Comparison of ENCODE assay signal across 17 cellular contexts in the genomic region with DNA sequence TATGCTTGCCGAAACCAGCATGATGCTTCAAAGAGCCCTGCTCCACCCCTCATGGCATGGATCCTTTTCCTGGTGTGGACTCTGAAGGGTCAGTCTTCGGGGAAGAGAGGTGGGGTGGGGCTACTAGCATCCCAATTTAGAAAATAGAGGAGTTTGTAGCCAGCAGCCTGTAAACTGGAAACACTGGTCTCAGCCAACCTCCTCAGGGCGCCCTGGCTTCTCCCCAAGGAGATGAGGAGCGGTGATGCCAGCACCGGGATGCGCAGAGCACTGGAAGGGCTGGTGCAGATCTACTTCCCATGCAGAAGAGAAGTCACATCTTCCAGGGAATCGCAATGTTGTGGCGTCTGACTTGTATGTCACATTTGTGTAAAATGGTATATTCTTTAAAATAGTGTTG. TPM values are rescaled to one million over a fixed set of nuclear protein-coding genes. Genes with fewer than 3 reads are reported as not detected.
DNase-seq lines count a peak whose midpoint lies in the region; ATAC-seq and TF ChIP-seq lines count a peak whose summit lies in the region.
"Had no signal": no experiment of that assay in that cellular context is flagged by ENCODE, and none has a peak within 500 bp of the region (broad histone marks: within the 10 kb centered on the region; RNA-seq: fewer than 3 reads in every experiment).

No MANE protein-coding gene starts in this region.

- CTCF ChIA-PET in activated CD8-positive, alpha-beta T cell treated with anti-CD3 and anti-CD28 coated beads for 36 hours (lab: Charles Lee), result interaction anchor here (1.0 to 7.8 kb wide), 6 partner anchors 12 to 200 kb away, joined by 3 to 112 read pairs (median 12); no protein-coding TSS in a partner anchor
- CTCF ChIA-PET in activated CD8-positive, alpha-beta T cell treated with anti-CD3 and anti-CD28 coated beads, Interleukin-2, amount 10 ng/mL, durations not matched to agents 7 days and 5 days (lab: Charles Lee), result interaction anchor here (1.4 to 5.9 kb wide), 4 partner anchors 8 to 200 kb away, joined by 3 to 94 read pairs (median 50); a partner anchor contains a TSS

- no peak overlapping the region for H3K4me3 ChIP-seq in skeletal muscle tissue (ENCODE audit: low read length in 3 of 3)
- no peak overlapping the region for H3K4me3 ChIP-seq in SJCRH30
- H3K4me3 ChIP-seq: GM12878, PC-9 had no signal

- H3K36me3 ChIP-seq in skeletal muscle tissue (ENCODE audit: control insufficient read depth in 3 of 3, insufficient read depth in 3 of 3, low read length in 3 of 3) (peaks cover 0 to 5% (median 0%) of the 10 kb centered on the region in 3 donors), SJCRH30 (0 out of 2 replicates have a peak, but pooled peaks cover 2% of the 10 kb centered on the region)

- H3K27me3 ChIP-seq in skeletal muscle tissue (ENCODE audit: control insufficient read depth in 3 of 3, insufficient read depth in 3 of 3, low read length in 3 of 3), result peaks cover 3 to 23% (median 9%) of the 10 kb centered on the region in 3 donors
- H3K27me3 ChIP-seq in SJCRH30, result no peaks in the 10 kb centered on the region

- POLR2A ChIA-PET in activated CD8-positive, alpha-beta T cell treated with anti-CD3 and anti-CD28 coated beads for 36 hours (lab: Charles Lee), result interaction anchor here (1.0 kb wide), 1 partner anchor 119 kb away, joined by 3 read pairs; no protein-coding TSS in a partner anchor
- POLR2A ChIA-PET in activated CD8-positive, alpha-beta T cell treated with anti-CD3 and anti-CD28 coated beads, Interleukin-2, amount 10 ng/mL, durations not matched to agents 7 days and 5 days (lab: Charles Lee), result no interaction called here

- no peak for TF ChIP-seq CTCF in activated CD8-positive, alpha-beta T cell treated with anti-CD3 and anti-CD28 coated beads for 36 hours (IDR thresholded peaks at IDR 0.05)
- no peak for TF ChIP-seq CTCF in HFFc6 (IDR thresholded peaks at IDR 0.05)

- H3K9me3 Mint-ChIP-seq in activated CD8-positive, alpha-beta T cell treated with anti-CD3 and anti-CD28 coated beads for 36 hours, result no peaks in the 10 kb centered on the region
- H3K9me3 Mint-ChIP-seq in activated CD8-positive, alpha-beta T cell treated with anti-CD3 and anti-CD28 coated beads, Interleukin-2, amount 10 ng/mL, durations not matched to agents 7 days and 5 days (ENCODE audit: insufficient read depth), result no peaks in the 10 kb centered on the region
- H3K9me3 Mint-ChIP-seq in HFFc6, result no peaks in the 10 kb centered on the region
- H3K9me3 Mint-ChIP-seq in activated naive CD4-positive, alpha-beta T cell treated with anti-CD3 and anti-CD28 coated beads, Interleukin-2, amount 50 U/mL, for 72 hours, result no peaks in the 10 kb centered on the region

- no peak overlapping the region for H3K4me3 Mint-ChIP-seq in activated CD8-positive, alpha-beta T cell treated with anti-CD3 and anti-CD28 coated beads for 36 hours
- no peak overlapping the region for H3K4me3 Mint-ChIP-seq in activated CD8-positive, alpha-beta T cell treated with anti-CD3 and anti-CD28 coated beads, Interleukin-2, amount 10 ng/mL, durations not matched to agents 7 days and 5 days
- H3K4me3 Mint-ChIP-seq in HFFc6, result no peak overlapping the region

- no peak for ATAC-seq in activated CD8-positive, alpha-beta T cell treated with anti-CD3 and anti-CD28 coated beads for 36 hours
- ATAC-seq in activated CD8-positive, alpha-beta T cell treated with anti-CD3 and anti-CD28 coated beads, Interleukin-2, amount 10 ng/mL, durations not matched to agents 7 days and 5 days, result no peak
- ATAC-seq in activated naive CD4-positive, alpha-beta T cell treated with anti-CD3 and anti-CD28 coated beads, Interleukin-2, amount 50 U/mL, for 72 hours, result no peak
- ATAC-seq: GM12878 had no signal

- no peak for DNase-seq in activated CD8-positive, alpha-beta T cell treated with anti-CD3 and anti-CD28 coated beads for 36 hours
- DNase-seq in activated CD8-positive, alpha-beta T cell treated with anti-CD3 and anti-CD28 coated beads, Interleukin-2, amount 10 ng/mL, durations not matched to agents 7 days and 5 days, result no peak
- DNase-seq in HFFc6, result no peak
- DNase-seq in cerebellar cortex (ENCODE audit: low spot score), result peak; percentile 71
- DNase-seq in stimulated activated CD4-positive, alpha-beta T cell treated with anti-CD3 and anti-CD28 coated beads, Interleukin-4, amount 100 ng/mL, for 24 hours, result no peak
- no peak for DNase-seq in activated naive CD4-positive, alpha-beta T cell treated with anti-CD3 and anti-CD28 coated beads, Interleukin-2, amount 50 U/mL, for 72 hours (ENCODE audit: low spot score in 2 of 2)
- no peak for DNase-seq in SJCRH30
- DNase-seq: DMS53, NCI-H1417, NCI-H1930, NCI-H2171, NCI-H446 treated with DMSO at 0.1 percent for 48 hours, NCI-H774 had no signal

- peaks cover 1% of the 10 kb centered on the region for H3K36me3 Mint-ChIP-seq in activated CD8-positive, alpha-beta T cell treated with anti-CD3 and anti-CD28 coated beads for 36 hours (ENCODE audit: low read depth)
- peaks cover 11% of the 10 kb centered on the region for H3K36me3 Mint-ChIP-seq in activated CD8-positive, alpha-beta T cell treated with anti-CD3 and anti-CD28 coated beads, Interleukin-2, amount 10 ng/mL, durations not matched to agents 7 days and 5 days (ENCODE audit: low read depth)
- peaks cover 19% of the 10 kb centered on the region for H3K36me3 Mint-ChIP-seq in HFFc6 (ENCODE audit: low read depth)
- no peaks in the 10 kb centered on the region for H3K36me3 Mint-ChIP-seq in activated naive CD4-positive, alpha-beta T cell treated with anti-CD3 and anti-CD28 coated beads, Interleukin-2, amount 50 U/mL, for 72 hours

- intact Hi-C loops in activated CD8-positive, alpha-beta T cell treated with anti-CD3 and anti-CD28 coated beads for 36 hours (cut with micrococcal nuclease), result no loop called here

- H3K27ac ChIP-seq in skeletal muscle tissue (ENCODE audit: low read depth, low read length) (peak overlapping the region; percentile 36), SJCRH30 (no peak overlapping the region)
- H3K27ac ChIP-seq: C4-2B had no signal

- peaks cover 7 to 21% (median 9%) of the 10 kb centered on the region in 3 donors for H3K4me1 ChIP-seq in skeletal muscle tissue (ENCODE audit: control insufficient read depth in 3 of 3, insufficient read depth in 3 of 3, low read length in 3 of 3)
- H3K4me1 ChIP-seq in SJCRH30, result peaks cover 11% of the 10 kb centered on the region

- peak overlapping the region; percentile 8 for H3K27ac Mint-ChIP-seq in activated CD8-positive, alpha-beta T cell treated with anti-CD3 and anti-CD28 coated beads for 36 hours
- no peak overlapping the region for H3K27ac Mint-ChIP-seq in activated CD8-positive, alpha-beta T cell treated with anti-CD3 and anti-CD28 coated beads, Interleukin-2, amount 10 ng/mL, durations not matched to agents 7 days and 5 days
- peak overlapping the region; percentile 90 for H3K27ac Mint-ChIP-seq in HFFc6
- peak overlapping the region in 1 of 2 donors; percentile 83 for H3K27ac Mint-ChIP-seq in activated naive CD4-positive, alpha-beta T cell treated with anti-CD3 and anti-CD28 coated beads, Interleukin-2, amount 50 U/mL, for 72 hours

- peaks cover 61% of the 10 kb centered on the region for H3K4me1 Mint-ChIP-seq in activated CD8-positive, alpha-beta T cell treated with anti-CD3 and anti-CD28 coated beads for 36 hours (ENCODE audit: low read depth)
- peaks cover 61% of the 10 kb centered on the region for H3K4me1 Mint-ChIP-seq in activated CD8-positive, alpha-beta T cell treated with anti-CD3 and anti-CD28 coated beads, Interleukin-2, amount 10 ng/mL, durations not matched to agents 7 days and 5 days (ENCODE audit: low read depth)
- H3K4me1 Mint-ChIP-seq in HFFc6 (ENCODE audit: low read depth), result peaks cover 56% of the 10 kb centered on the region

- no peak overlapping the region for H3K9ac ChIP-seq in skeletal muscle tissue (ENCODE audit: low read depth in 1 of 3, low read length in 3 of 3)

- H3K9me3 ChIP-seq in skeletal muscle tissue (ENCODE audit: control insufficient read depth in 3 of 3, low read length in 3 of 3) (no peaks in the 10 kb centered on the region), SJCRH30 (replicated peaks) (no peaks in the 10 kb centered on the region)

- no peaks in the 10 kb centered on the region for H3K27me3 Mint-ChIP-seq in activated CD8-positive, alpha-beta T cell treated with anti-CD3 and anti-CD28 coated beads for 36 hours
- H3K27me3 Mint-ChIP-seq in activated CD8-positive, alpha-beta T cell treated with anti-CD3 and anti-CD28 coated beads, Interleukin-2, amount 10 ng/mL, durations not matched to agents 7 days and 5 days (ENCODE audit: low read depth), result no peaks in the 10 kb centered on the region
- H3K27me3 Mint-ChIP-seq in HFFc6 (ENCODE audit: insufficient read depth), result peaks cover 14% of the 10 kb centered on the region

RNA-seq across cellular contexts. Expression of a gene that starts 6.4 kb away (rescaled TPM):
- total RNA-seq in activated CD8-positive, alpha-beta T cell treated with anti-CD3 and anti-CD28 coated beads for 36 hours, result 10 to 100 TPM; 14.3 to 14.9 TPM
- total RNA-seq in activated CD8-positive, alpha-beta T cell treated with anti-CD3 and anti-CD28 coated beads, Interleukin-2, amount 10 ng/mL, durations not matched to agents 7 days and 5 days, result 10 to 100 TPM; 68.3 to 70.1 TPM
- 10 to 100 TPM; 15.1 to 19.6 (median 17.1) TPM for total RNA-seq in HFFc6 (2021; fragmentation: NEBNext Ultra II Directional; extraction: Animal tissue kit (Norgen Biotek cat#: 25700))
- total RNA-seq in skeletal muscle tissue, result 2.6 TPM
- 10 to 100 TPM in 1 of 2 donors, 1 to 10 TPM in 1; 4.5 to 40.7 TPM for total RNA-seq in activated naive CD4-positive, alpha-beta T cell treated with anti-CD3 and anti-CD28 coated beads, Interleukin-2, amount 50 U/mL, for 72 hours
- total RNA-seq in SJCRH30 (2014; rRNA removed; shearing (Covaris generic)), result 3.1 and 3.5 TPM in 2 replicates

RNA-seq across cellular contexts. Expression of a gene that starts 43.4 kb away (rescaled TPM):
- 100 to 1,000 TPM; 215 to 218 TPM for total RNA-seq in activated CD8-positive, alpha-beta T cell treated with anti-CD3 and anti-CD28 coated beads for 36 hours
- 100 to 1,000 TPM; 192 to 195 TPM for total RNA-seq in activated CD8-positive, alpha-beta T cell treated with anti-CD3 and anti-CD28 coated beads, Interleukin-2, amount 10 ng/mL, durations not matched to agents 7 days and 5 days
- 1 to 10 TPM in 2 of 6 experiments, under 1 TPM in 4; 0.52 to 1.1 (median 0.82) TPM for total RNA-seq in HFFc6 (2021; fragmentation: NEBNext Ultra II Directional; extraction: Animal tissue kit (Norgen Biotek cat#: 25700))
- total RNA-seq in skeletal muscle tissue, result 3.1 TPM
- total RNA-seq in activated naive CD4-positive, alpha-beta T cell treated with anti-CD3 and anti-CD28 coated beads, Interleukin-2, amount 50 U/mL, for 72 hours, result 100 to 1,000 TPM; 212 to 239 TPM
- 9.5 TPM in 2 replicates for total RNA-seq in SJCRH30 (2014; rRNA removed; shearing (Covaris generic))

Comparison
In these comparisons a context has a peak if more than half of its experiments do, and no peak if none do; other contexts are left out.
1. RNA of a gene that starts 43.4 kb away (total RNA-seq): 212 to 239 TPM in activated naive CD4-positive, alpha-beta T cell treated with anti-CD3 and anti-CD28 coated beads, Interleukin-2, amount 50 U/mL, for 72 hours, 215 to 218 TPM in activated CD8-positive, alpha-beta T cell treated with anti-CD3 and anti-CD28 coated beads for 36 hours and 192 to 195 TPM in activated CD8-positive, alpha-beta T cell treated with anti-CD3 and anti-CD28 coated beads, Interleukin-2, amount 10 ng/mL, durations not matched to agents 7 days and 5 days; 9.5 TPM in SJCRH30, 3.1 TPM in skeletal muscle tissue (single experiment) and 0.52 to 1.1 TPM in HFFc6; every median in the first group is over 10 times any median in the second.